In the genomic region with DNA sequence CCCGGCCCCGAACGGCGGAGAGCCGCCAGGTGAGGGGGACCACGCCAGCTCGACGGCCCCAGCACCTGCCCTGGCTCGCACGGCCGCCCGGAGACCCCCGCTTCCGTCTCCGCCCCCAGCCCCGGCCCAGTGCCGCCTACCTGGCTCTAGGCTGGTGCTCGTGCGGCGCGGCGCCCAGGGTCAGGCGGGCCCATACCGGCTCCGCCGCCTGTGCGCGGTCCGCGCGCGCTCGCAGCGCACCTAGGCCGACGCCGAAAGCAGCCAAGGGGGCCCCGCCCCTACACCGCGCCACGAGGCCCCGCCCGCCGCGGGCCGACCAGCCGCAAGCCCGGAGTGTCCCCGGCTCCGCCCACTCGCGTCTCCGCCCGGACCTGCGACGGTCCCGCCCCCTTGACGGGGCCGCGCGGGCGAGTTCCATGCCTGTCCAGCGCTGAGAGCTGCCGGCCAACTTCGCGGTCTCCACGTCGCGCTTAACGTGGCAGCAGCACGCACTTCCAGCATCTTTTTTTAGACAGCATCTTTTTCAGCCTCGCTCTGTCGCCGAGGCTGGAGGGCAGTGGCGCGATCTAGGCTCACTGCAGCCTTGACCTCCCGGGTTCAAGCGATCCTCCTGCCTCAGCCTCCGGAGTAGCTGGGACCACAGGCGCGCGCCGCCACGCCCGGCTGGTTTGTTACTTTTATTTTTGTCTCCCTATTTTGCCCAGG, we compare ENCODE assay signal across 8 cellular contexts.
A peak's percentile ranks its signal among the peaks of the same experiment; 100 is the strongest.
DNase-seq lines count a peak whose midpoint lies in the region; ATAC-seq and TF ChIP-seq lines count a peak whose summit lies in the region.

A gene with protein sequence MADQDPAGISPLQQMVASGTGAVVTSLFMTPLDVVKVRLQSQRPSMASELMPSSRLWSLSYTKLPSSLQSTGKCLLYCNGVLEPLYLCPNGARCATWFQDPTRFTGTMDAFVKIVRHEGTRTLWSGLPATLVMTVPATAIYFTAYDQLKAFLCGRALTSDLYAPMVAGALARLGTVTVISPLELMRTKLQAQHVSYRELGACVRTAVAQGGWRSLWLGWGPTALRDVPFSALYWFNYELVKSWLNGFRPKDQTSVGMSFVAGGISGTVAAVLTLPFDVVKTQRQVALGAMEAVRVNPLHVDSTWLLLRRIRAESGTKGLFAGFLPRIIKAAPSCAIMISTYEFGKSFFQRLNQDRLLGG (minus strand): TSS at position 253 of the 705 bp plus-strand sequence. CDS start 1,261 bp downstream, outside the sequence.

- DNase-seq in AG08396 (ENCODE audit: low spot score): peak; percentile 96
- DNase-seq in NCI-H226: peak; percentile 79
- DNase-seq in activated CD4-positive, CD25-positive, alpha-beta regulatory T cell treated with anti-CD3 and anti-CD28 coated beads, Interleukin-2, amount 50 U/mL, for 16 hours (ENCODE audit: low read depth, low spot score): peak; percentile 90
- DNase-seq in central memory CD4-positive, alpha-beta T cell: peak; percentile 93
- peak; percentile 95 for DNase-seq in iris pigment epithelial cell (ENCODE audit: low read depth)
- DNase-seq in stimulated activated CD4-positive, alpha-beta T cell treated with anti-CD3 and anti-CD28 coated beads, Interleukin-12 subunit alpha, Interleukin-12 subunit beta, amount 100 ng/mL, for 4 hours: peak; percentile 94

- ATAC-seq in HG03175 (IDR thresholded peaks at IDR 0.05; ENCODE audit: unreplicated experiment): peak; percentile 69

- TF ChIP-seq POLR2A in GM18951 (IDR thresholded peaks at IDR 0.05; ENCODE audit: extremely low read depth, insufficient read depth, insufficient read length): peak; percentile 93

- in situ Hi-C loops in GM18951 (cut with MboI; ENCODE audit: low sequenced_read_pairs, unreplicated experiment): loop anchor here (5.0 to 25.0 kb wide), 2 partner anchors 122 to 387 kb away; a partner anchor contains a TSS

Comparison
In these comparisons a context has a peak if more than half of its experiments do, and no peak if none do; other contexts are left out.
1. Peak in every context shown above with its lines: DNase-seq and ATAC-seq.